ENCODE assay signal across 1 cellular context in the genomic region with DNA sequence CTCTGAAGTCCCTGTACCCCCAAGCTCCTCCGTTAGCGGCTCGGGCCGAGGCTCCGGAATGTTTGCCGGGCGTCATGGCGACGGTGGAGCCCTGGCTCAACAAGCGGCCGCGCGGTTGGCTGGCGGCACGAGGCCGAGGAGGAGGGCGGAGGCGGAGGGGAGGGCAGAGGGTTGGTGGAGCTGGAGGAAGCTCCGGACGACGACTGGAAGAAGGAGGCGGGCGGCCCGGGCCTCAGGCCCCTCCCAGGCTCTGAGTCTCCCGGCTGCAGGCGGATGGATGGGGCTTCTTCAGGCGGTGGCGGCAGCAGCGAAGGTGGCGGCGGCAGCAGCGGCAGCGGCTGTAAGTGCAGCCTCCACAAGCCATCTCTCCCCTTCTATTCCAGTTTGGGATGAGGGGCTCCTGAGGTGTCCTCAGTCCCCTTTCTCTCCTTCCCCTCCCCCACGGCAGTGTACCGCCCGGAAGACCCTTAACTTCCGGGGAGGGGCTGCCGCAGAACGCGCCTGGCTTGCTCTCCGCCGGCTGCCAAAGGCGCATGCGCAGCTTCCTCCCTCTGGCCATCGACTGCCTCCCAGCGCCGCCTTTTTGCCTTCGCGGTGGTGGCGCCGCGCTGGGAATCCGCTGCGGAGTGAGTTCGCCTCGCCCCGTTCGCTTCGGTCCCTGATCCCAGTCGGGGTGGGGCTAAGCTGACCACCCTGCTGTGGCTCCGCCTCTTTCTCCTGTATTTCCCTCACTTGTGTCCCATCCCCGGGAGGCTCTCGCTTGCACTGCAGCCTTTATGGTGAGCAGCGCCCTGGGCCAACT.
TF ChIP-seq lines count a peak whose summit lies in the region.

A gene with protein sequence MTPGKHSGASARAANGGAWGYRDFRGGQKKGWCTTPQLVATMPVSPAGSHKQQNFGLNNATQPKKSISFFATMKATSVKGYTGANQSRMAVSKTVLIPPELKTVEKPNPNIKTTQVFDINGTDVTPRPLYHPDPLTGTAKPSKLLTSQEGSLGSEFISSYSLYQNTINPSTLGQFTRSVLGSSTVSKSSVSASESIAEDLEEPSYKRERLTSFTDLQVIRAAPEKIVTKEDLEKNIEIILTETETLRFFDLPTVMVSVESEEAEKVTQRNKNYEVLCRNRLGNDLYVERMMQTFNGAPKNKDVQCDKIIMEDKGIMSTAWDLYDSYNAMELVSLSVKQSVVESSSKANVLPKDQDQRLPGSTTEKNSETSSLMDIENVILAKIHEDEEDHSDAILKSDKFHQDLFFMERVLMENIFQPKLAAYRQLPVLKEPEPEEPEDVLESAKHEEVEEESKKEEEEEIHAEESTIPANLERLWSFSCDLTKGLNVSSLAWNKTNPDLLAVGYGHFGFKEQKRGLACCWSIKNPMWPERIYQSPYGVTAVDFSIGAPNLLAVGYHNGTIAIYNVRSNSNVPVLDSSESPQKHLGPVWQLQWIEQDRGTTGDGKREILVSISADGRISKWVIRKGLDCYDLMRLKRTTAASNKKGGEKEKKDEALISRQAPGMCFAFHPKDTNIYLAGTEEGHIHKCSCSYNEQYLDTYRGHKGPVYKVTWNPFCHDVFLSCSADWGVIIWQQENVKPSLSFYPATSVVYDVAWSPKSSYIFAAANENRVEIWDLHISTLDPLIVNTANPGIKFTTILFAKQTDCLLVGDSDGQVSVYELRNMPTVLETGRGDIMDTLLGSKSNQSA (minus strand): TSS at position 101 of the 802 bp plus-strand sequence. CDS start 25 bp downstream, at position 76.
Gene MIER1 (plus strand): TSS at position 235 of the 802 bp plus-strand sequence. CDS start 39 bp downstream, at position 274.

TF ChIP-seq in GM12878, 131 proteins besides CTCF, POLR2A, EP300 and RAD21 (continued from another document):
- no peak for TF ChIP-seq PAX8 (IDR thresholded peaks at IDR 0.05)
- TF ChIP-seq RBBP5 (conservative IDR thresholded peaks at IDR 0.05) = no peak
- TF ChIP-seq TCF12 (IDR thresholded peaks at IDR 0.05; ENCODE audit: low read depth, low read length) = no peak
- peak; percentile 51; the same call in 1 of the 2 replicates for TF ChIP-seq LARP7 (IDR thresholded peaks at IDR 0.05)
- TF ChIP-seq, protein P1, sequence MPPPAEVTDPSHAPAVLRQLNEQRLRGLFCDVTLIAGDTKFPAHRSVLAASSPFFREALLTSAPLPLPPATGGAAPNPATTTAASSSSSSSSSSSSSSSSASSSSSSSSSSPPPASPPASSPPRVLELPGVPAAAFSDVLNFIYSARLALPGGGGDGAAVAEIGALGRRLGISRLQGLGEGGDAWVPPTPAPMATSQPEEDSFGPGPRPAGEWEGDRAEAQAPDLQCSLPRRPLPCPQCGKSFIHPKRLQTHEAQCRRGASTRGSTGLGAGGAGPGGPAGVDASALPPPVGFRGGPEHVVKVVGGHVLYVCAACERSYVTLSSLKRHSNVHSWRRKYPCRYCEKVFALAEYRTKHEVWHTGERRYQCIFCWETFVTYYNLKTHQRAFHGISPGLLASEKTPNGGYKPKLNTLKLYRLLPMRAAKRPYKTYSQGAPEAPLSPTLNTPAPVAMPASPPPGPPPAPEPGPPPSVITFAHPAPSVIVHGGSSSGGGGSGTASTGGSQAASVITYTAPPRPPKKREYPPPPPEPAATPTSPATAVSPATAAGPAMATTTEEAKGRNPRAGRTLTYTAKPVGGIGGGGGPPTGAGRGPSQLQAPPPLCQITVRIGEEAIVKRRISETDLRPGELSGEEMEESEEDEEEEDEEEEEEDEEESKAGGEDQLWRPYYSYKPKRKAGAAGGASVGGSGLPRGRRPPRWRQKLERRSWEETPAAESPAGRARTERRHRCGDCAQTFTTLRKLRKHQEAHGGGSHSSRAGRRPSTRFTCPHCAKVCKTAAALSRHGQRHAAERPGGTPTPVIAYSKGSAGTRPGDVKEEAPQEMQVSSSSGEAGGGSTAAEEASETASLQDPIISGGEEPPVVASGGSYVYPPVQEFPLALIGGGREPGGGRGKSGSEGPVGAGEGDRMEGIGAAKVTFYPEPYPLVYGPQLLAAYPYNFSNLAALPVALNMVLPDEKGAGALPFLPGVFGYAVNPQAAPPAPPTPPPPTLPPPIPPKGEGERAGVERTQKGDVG (CRISPR knock-in tag; IDR thresholded peaks at IDR 0.05) = no peak
- TF ChIP-seq MYC (IDR thresholded peaks at IDR 0.05; ENCODE audit: insufficient read depth, insufficient read length, insufficient replicate concordance, low read length, severe bottlenecking) = no peak
- 0 out of 2 replicates have a peak, but pooled peaks have one; percentile 52 for TF ChIP-seq ZNF207 (IDR thresholded peaks at IDR 0.05; ENCODE audit: borderline replicate concordance)
- TF ChIP-seq BCL11A (IDR thresholded peaks at IDR 0.05; ENCODE audit: low read depth, low read length) = no peak
- TF ChIP-seq SMAD1 (IDR thresholded peaks at IDR 0.05; ENCODE audit: low read depth, partially characterized antibody) = no peak
- TF ChIP-seq BMI1 (IDR thresholded peaks at IDR 0.05; ENCODE audit: borderline replicate concordance) = peak; percentile 96
- TF ChIP-seq, protein P2, sequence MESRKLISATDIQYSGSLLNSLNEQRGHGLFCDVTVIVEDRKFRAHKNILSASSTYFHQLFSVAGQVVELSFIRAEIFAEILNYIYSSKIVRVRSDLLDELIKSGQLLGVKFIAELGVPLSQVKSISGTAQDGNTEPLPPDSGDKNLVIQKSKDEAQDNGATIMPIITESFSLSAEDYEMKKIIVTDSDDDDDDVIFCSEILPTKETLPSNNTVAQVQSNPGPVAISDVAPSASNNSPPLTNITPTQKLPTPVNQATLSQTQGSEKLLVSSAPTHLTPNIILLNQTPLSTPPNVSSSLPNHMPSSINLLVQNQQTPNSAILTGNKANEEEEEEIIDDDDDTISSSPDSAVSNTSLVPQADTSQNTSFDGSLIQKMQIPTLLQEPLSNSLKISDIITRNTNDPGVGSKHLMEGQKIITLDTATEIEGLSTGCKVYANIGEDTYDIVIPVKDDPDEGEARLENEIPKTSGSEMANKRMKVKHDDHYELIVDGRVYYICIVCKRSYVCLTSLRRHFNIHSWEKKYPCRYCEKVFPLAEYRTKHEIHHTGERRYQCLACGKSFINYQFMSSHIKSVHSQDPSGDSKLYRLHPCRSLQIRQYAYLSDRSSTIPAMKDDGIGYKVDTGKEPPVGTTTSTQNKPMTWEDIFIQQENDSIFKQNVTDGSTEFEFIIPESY (IDR thresholded peaks at IDR 0.05) = no peak
- 0 out of 2 replicates have a peak, but pooled peaks have one; percentile 17 for TF ChIP-seq EED (IDR thresholded peaks at IDR 0.05; ENCODE audit: low read depth)
- TF ChIP-seq, protein P3, sequence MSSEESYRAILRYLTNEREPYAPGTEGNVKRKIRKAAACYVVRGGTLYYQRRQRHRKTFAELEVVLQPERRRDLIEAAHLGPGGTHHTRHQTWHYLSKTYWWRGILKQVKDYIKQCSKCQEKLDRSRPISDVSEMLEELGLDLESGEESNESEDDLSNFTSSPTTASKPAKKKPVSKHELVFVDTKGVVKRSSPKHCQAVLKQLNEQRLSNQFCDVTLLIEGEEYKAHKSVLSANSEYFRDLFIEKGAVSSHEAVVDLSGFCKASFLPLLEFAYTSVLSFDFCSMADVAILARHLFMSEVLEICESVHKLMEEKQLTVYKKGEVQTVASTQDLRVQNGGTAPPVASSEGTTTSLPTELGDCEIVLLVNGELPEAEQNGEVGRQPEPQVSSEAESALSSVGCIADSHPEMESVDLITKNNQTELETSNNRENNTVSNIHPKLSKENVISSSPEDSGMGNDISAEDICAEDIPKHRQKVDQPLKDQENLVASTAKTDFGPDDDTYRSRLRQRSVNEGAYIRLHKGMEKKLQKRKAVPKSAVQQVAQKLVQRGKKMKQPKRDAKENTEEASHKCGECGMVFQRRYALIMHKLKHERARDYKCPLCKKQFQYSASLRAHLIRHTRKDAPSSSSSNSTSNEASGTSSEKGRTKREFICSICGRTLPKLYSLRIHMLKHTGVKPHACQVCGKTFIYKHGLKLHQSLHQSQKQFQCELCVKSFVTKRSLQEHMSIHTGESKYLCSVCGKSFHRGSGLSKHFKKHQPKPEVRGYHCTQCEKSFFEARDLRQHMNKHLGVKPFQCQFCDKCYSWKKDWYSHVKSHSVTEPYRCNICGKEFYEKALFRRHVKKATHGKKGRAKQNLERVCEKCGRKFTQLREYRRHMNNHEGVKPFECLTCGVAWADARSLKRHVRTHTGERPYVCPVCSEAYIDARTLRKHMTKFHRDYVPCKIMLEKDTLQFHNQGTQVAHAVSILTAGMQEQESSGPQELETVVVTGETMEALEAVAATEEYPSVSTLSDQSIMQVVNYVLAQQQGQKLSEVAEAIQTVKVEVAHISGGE (CRISPR knock-in tag; IDR thresholded peaks at IDR 0.05) = no peak
- TF ChIP-seq GATAD2B (conservative IDR thresholded peaks at IDR 0.05; ENCODE audit: low read depth) = peak; percentile 72
- peak; percentile 84 for TF ChIP-seq POLR2AphosphoS5 (IDR thresholded peaks at IDR 0.05; ENCODE audit: low read length)
- TF ChIP-seq DPF2 (IDR thresholded peaks at IDR 0.05) = peak; percentile 58
- no peak for TF ChIP-seq MYB (IDR thresholded peaks at IDR 0.05; ENCODE audit: borderline replicate concordance, low read depth, low read length)
- peak; percentile 39; the same call in 1 of the 2 replicates for TF ChIP-seq NR2C1 (IDR thresholded peaks at IDR 0.05)
- 0 out of 2 replicates have a peak, but pooled peaks have one; percentile 44 for TF ChIP-seq MAX (IDR thresholded peaks at IDR 0.05; ENCODE audit: low read depth, low read length)
- TF ChIP-seq STAT1 (conservative IDR thresholded peaks at IDR 0.05) = 0 out of 2 replicates have a peak, but pooled peaks have one; percentile 50
- TF ChIP-seq ZNF384 (IDR thresholded peaks at IDR 0.05; ENCODE audit: borderline replicate concordance, low read depth, low read length) = no peak
- TF ChIP-seq, protein P4, sequence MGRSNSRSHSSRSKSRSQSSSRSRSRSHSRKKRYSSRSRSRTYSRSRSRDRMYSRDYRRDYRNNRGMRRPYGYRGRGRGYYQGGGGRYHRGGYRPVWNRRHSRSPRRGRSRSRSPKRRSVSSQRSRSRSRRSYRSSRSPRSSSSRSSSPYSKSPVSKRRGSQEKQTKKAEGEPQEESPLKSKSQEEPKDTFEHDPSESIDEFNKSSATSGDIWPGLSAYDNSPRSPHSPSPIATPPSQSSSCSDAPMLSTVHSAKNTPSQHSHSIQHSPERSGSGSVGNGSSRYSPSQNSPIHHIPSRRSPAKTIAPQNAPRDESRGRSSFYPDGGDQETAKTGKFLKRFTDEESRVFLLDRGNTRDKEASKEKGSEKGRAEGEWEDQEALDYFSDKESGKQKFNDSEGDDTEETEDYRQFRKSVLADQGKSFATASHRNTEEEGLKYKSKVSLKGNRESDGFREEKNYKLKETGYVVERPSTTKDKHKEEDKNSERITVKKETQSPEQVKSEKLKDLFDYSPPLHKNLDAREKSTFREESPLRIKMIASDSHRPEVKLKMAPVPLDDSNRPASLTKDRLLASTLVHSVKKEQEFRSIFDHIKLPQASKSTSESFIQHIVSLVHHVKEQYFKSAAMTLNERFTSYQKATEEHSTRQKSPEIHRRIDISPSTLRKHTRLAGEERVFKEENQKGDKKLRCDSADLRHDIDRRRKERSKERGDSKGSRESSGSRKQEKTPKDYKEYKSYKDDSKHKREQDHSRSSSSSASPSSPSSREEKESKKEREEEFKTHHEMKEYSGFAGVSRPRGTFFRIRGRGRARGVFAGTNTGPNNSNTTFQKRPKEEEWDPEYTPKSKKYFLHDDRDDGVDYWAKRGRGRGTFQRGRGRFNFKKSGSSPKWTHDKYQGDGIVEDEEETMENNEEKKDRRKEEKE (IDR thresholded peaks at IDR 0.05) = no peak
- TF ChIP-seq NRF1 (conservative IDR thresholded peaks at IDR 0.05; ENCODE audit: low read depth, low read length) = peak; percentile 66
- no peak for TF ChIP-seq ZBED1 (IDR thresholded peaks at IDR 0.05; ENCODE audit: borderline replicate concordance)
- peak; percentile 48 for TF ChIP-seq TAF1 (IDR thresholded peaks at IDR 0.05; ENCODE audit: borderline replicate concordance, low read depth, low read length)
- TF ChIP-seq MTA2 (IDR thresholded peaks at IDR 0.05; ENCODE audit: low read depth) = peak; percentile 29
- no peak for TF ChIP-seq BRCA1 (IDR thresholded peaks at IDR 0.05; ENCODE audit: low read depth, low read length)
- no peak for TF ChIP-seq YBX1 (IDR thresholded peaks at IDR 0.05)
- TF ChIP-seq IKZF1 (conservative IDR thresholded peaks at IDR 0.05) = peak; percentile 91
- TF ChIP-seq NFYA (IDR thresholded peaks at IDR 0.05; ENCODE audit: borderline replicate concordance, low read depth, low read length) = no peak; the same call in 1 of the 2 replicates
- TF ChIP-seq MXI1 (IDR thresholded peaks at IDR 0.05; ENCODE audit: low read depth, low read length) = peak; percentile 92
- TF ChIP-seq, protein P5, sequence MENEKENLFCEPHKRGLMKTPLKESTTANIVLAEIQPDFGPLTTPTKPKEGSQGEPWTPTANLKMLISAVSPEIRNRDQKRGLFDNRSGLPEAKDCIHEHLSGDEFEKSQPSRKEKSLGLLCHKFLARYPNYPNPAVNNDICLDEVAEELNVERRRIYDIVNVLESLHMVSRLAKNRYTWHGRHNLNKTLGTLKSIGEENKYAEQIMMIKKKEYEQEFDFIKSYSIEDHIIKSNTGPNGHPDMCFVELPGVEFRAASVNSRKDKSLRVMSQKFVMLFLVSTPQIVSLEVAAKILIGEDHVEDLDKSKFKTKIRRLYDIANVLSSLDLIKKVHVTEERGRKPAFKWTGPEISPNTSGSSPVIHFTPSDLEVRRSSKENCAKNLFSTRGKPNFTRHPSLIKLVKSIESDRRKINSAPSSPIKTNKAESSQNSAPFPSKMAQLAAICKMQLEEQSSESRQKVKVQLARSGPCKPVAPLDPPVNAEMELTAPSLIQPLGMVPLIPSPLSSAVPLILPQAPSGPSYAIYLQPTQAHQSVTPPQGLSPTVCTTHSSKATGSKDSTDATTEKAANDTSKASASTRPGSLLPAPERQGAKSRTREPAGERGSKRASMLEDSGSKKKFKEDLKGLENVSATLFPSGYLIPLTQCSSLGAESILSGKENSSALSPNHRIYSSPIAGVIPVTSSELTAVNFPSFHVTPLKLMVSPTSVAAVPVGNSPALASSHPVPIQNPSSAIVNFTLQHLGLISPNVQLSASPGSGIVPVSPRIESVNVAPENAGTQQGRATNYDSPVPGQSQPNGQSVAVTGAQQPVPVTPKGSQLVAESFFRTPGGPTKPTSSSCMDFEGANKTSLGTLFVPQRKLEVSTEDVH (IDR thresholded peaks at IDR 0.05; ENCODE audit: low read depth, partially characterized antibody) = peak; percentile 68
- no peak for TF ChIP-seq CBX3 (IDR thresholded peaks at IDR 0.05; ENCODE audit: borderline replicate concordance, low read depth)
- TF ChIP-seq KLF5 (IDR thresholded peaks at IDR 0.05; ENCODE audit: partially characterized antibody) = peak; percentile 45
- TF ChIP-seq FOXM1 (IDR thresholded peaks at IDR 0.05; ENCODE audit: low read depth, low read length) = peak; percentile 43; the same call in 1 of the 2 replicates
- TF ChIP-seq RAD51 (IDR thresholded peaks at IDR 0.05) = no peak
- TF ChIP-seq FOS (IDR thresholded peaks at IDR 0.05; ENCODE audit: borderline replicate concordance, extremely low read depth, insufficient read length) = peak; percentile 6
